ENCODE assay signal across 8 cellular contexts in genomic region chr11:62081378-62082291, GRCh38. TPM values are rescaled to one million over a fixed set of nuclear protein-coding genes. Genes with fewer than 3 reads are reported as not detected.
A peak's percentile ranks its signal among the peaks of the same experiment; 100 is the strongest.
DNase-seq lines count a peak whose midpoint lies in the region; ATAC-seq and TF ChIP-seq lines count a peak whose summit lies in the region.

No MANE protein-coding gene starts in this region.

- TF ChIP-seq CTCF in HFFc6 (IDR thresholded peaks at IDR 0.05) (peak; percentile 96), lower lobe of right lung (IDR thresholded peaks at IDR 0.05) (peak; percentile 88)

- intact Hi-C loops in dendritic cell treated with granulocyte-macrophage colony-stimulating factor and Interleukin-4, amounts not matched to agents 40 ng/mL and 50 ng/mL, for 4 days (cut with micrococcal nuclease): loop anchor here (1.0 to 5.0 kb wide), 5 partner anchors 54 to 210 kb away; no protein-coding TSS in a partner anchor
- intact Hi-C loops in lower lobe of right lung (cut with DNase I): no loop called here

- no peak overlapping the region for H3K4me3 ChIP-seq in lower lobe of right lung

- H3K9me3 ChIP-seq in lower lobe of right lung: no peaks in the 10 kb centered on the region

- H3K36me3 ChIP-seq in lower lobe of right lung: no peaks in the 10 kb centered on the region

- H3K9me3 Mint-ChIP-seq in HFFc6: no peaks in the 10 kb centered on the region
- H3K9me3 Mint-ChIP-seq in dendritic cell treated with granulocyte-macrophage colony-stimulating factor and Interleukin-4, amounts not matched to agents 40 ng/mL and 50 ng/mL, for 4 days: no peaks in the 10 kb centered on the region

- H3K4me1 Mint-ChIP-seq in HFFc6 (ENCODE audit: low read depth): peaks cover 10% of the 10 kb centered on the region
- H3K4me1 Mint-ChIP-seq in dendritic cell treated with granulocyte-macrophage colony-stimulating factor and Interleukin-4, amounts not matched to agents 40 ng/mL and 50 ng/mL, for 4 days (ENCODE audit: low read depth): peaks cover 15% of the 10 kb centered on the region

- H3K27ac ChIP-seq in lower lobe of right lung: no peak overlapping the region

- no peaks in the 10 kb centered on the region; the same call in 1 of the 2 replicates for H3K27me3 Mint-ChIP-seq in HFFc6 (ENCODE audit: insufficient read depth)
- no peaks in the 10 kb centered on the region for H3K27me3 Mint-ChIP-seq in dendritic cell treated with granulocyte-macrophage colony-stimulating factor and Interleukin-4, amounts not matched to agents 40 ng/mL and 50 ng/mL, for 4 days

- DNase-seq in Ammon's horn (ENCODE audit: low spot score) (peak; percentile 89), HFFc6 (peak; percentile 58), NCI-H774 (lab: John Stamatoyannopoulos, UW) (peak; percentile 33), lower lobe of right lung (peak; percentile 86)
- DNase-seq in activated CD4-positive, alpha-beta T cell treated with anti-CD3 and anti-CD28 coated beads, Interleukin-2, amount 50 U/mL, for 4 hours: peak; percentile 78 to 83
- peak; percentile 72 for DNase-seq in stimulated activated CD8-positive, alpha-beta memory T cell treated with anti-CD3 and anti-CD28 coated beads, Interleukin-12 subunit alpha, Interleukin-12 subunit beta, amount 100 ng/mL, for 1 hour (ENCODE audit: low read depth)

- peak; percentile 88 to 89 for ATAC-seq in lower lobe of right lung
- ATAC-seq in GM19328 (IDR thresholded peaks at IDR 0.05; ENCODE audit: unreplicated experiment): no peak

- no peaks in the 10 kb centered on the region for H3K27me3 ChIP-seq in lower lobe of right lung (ENCODE audit: low read depth)

- H3K36me3 Mint-ChIP-seq in HFFc6 (ENCODE audit: low read depth): no peaks in the 10 kb centered on the region
- H3K36me3 Mint-ChIP-seq in dendritic cell treated with granulocyte-macrophage colony-stimulating factor and Interleukin-4, amounts not matched to agents 40 ng/mL and 50 ng/mL, for 4 days (ENCODE audit: low read depth): no peaks in the 10 kb centered on the region

- H3K27ac Mint-ChIP-seq in HFFc6: peak overlapping the region; percentile 53; the same call in 1 of the 2 replicates
- H3K27ac Mint-ChIP-seq in dendritic cell treated with granulocyte-macrophage colony-stimulating factor and Interleukin-4, amounts not matched to agents 40 ng/mL and 50 ng/mL, for 4 days: peak overlapping the region; percentile 44

- H3K4me1 ChIP-seq in lower lobe of right lung: peaks cover 7% of the 10 kb centered on the region

- H3K4me3 Mint-ChIP-seq in HFFc6: no peak overlapping the region
- H3K4me3 Mint-ChIP-seq in dendritic cell treated with granulocyte-macrophage colony-stimulating factor and Interleukin-4, amounts not matched to agents 40 ng/mL and 50 ng/mL, for 4 days: peak overlapping the region; percentile 51

RNA-seq across cellular contexts. Expression of gene INCENP, which starts 42.2 kb away (rescaled TPM):
- 10 to 100 TPM; 32.3 to 60.0 (median 54.1) TPM for total RNA-seq in HFFc6 (2021; fragmentation: NEBNext Ultra II Directional; extraction: Animal tissue kit (Norgen Biotek cat#: 25700))
- total RNA-seq in lower lobe of right lung: 21.6 TPM

Comparison
In these comparisons a context has a peak if more than half of its experiments do, and no peak if none do; other contexts are left out.
1. DNase-seq: peak in every context shown above with its lines; median percentile 89 in Ammon's horn; 86 in lower lobe of right lung; 80 in activated CD4-positive, alpha-beta T cell treated with anti-CD3 and anti-CD28 coated beads, Interleukin-2, amount 50 U/mL, for 4 hours; 72 in stimulated activated CD8-positive, alpha-beta memory T cell treated with anti-CD3 and anti-CD28 coated beads, Interleukin-12 subunit alpha, Interleukin-12 subunit beta, amount 100 ng/mL, for 1 hour; 58 in HFFc6; 33 in NCI-H774.